ENCODE assay signal across 23 cellular contexts in genomic region chr18:65257157-65257556, GRCh38.
"Had no signal": no experiment of that assay in that cellular context is flagged by ENCODE, and none has a peak within 500 bp of the region (broad histone marks: within the 10 kb centered on the region; RNA-seq: fewer than 3 reads in every experiment).

No MANE protein-coding gene starts in this region.

- H3K36me3 Mint-ChIP-seq: activated naive CD4-positive, alpha-beta T cell treated with anti-CD3 and anti-CD28 coated beads, Interleukin-2, amount 10 ng/mL, durations not matched to agents 7 days and 5 days; brain; stimulated activated effector memory CD8-positive, alpha-beta T cell treated with anti-CD3 and anti-CD28 coated beads, Interleukin-12 subunit alpha, Interleukin-12 subunit beta, amount 100 ng/mL, for 72 hours; type B pancreatic cell had no signal

- H3K4me1 Mint-ChIP-seq: activated naive CD4-positive, alpha-beta T cell treated with anti-CD3 and anti-CD28 coated beads, Interleukin-2, amount 10 ng/mL, durations not matched to agents 7 days and 5 days; activated naive CD8-positive, alpha-beta T cell treated with anti-CD3 and anti-CD28 coated beads, Interleukin-2, amount 50 U/mL, for 24 hours; immature natural killer cell; stimulated activated effector memory CD8-positive, alpha-beta T cell treated with anti-CD3 and anti-CD28 coated beads, Interleukin-12 subunit alpha, Interleukin-12 subunit beta, amount 100 ng/mL, for 72 hours had no signal

- H3K27ac ChIP-seq: epithelial cell of prostate, ovary, sigmoid colon, stomach, testis had no signal

- H3K4me3 ChIP-seq: ovary, sigmoid colon, stomach, testis had no signal

- H3K4me1 ChIP-seq: sigmoid colon, stomach, testis had no signal

- DNase-seq: activated CD4-positive, alpha-beta T cell treated with anti-CD3 and anti-CD28 coated beads, Interleukin-2, amount 50 U/mL, for 1 hour; activated CD4-positive, CD25-positive, alpha-beta regulatory T cell treated with anti-CD3 and anti-CD28 coated beads, Interleukin-2, amount 50 U/mL, for 72 hours; activated CD8-positive, alpha-beta memory T cell treated with anti-CD3 and anti-CD28 coated beads, Interleukin-2, amount 50 U/mL, for 4 hours; activated naive CD4-positive, alpha-beta T cell treated with anti-CD3 and anti-CD28 coated beads, Interleukin-2, amount 10 ng/mL, durations not matched to agents 7 days and 5 days; activated naive CD8-positive, alpha-beta T cell treated with anti-CD3 and anti-CD28 coated beads, Interleukin-2, amount 50 U/mL, for 24 hours; activated T-cell treated with anti-CD3 and anti-CD28 coated beads, Interleukin-2, amount 50 U/mL, for 4 hours; anterior cingulate cortex; caudate nucleus; effector memory CD8-positive, alpha-beta T cell; foreskin fibroblast; immature natural killer cell; kidney glomerular epithelial cell; left ventricle myocardium superior; ovary; sigmoid colon; stimulated activated CD4-positive, alpha-beta T cell treated with anti-CD3 and anti-CD28 coated beads, Interleukin-4, amount 100 ng/mL, for 24 hours; stomach; testis had no signal

- H3K36me3 ChIP-seq: ovary, sigmoid colon, stomach had no signal

- H3K27me3 Mint-ChIP-seq: activated naive CD4-positive, alpha-beta T cell treated with anti-CD3 and anti-CD28 coated beads, Interleukin-2, amount 10 ng/mL, durations not matched to agents 7 days and 5 days; activated naive CD8-positive, alpha-beta T cell treated with anti-CD3 and anti-CD28 coated beads, Interleukin-2, amount 50 U/mL, for 24 hours; brain; effector memory CD8-positive, alpha-beta T cell; type B pancreatic cell had no signal

- H3K9me3 ChIP-seq: ovary, sigmoid colon, testis had no signal

- H3K4me3 Mint-ChIP-seq: activated naive CD4-positive, alpha-beta T cell treated with anti-CD3 and anti-CD28 coated beads, Interleukin-2, amount 10 ng/mL, durations not matched to agents 7 days and 5 days; activated naive CD8-positive, alpha-beta T cell treated with anti-CD3 and anti-CD28 coated beads, Interleukin-2, amount 50 U/mL, for 24 hours; activated T-cell treated with anti-CD3 and anti-CD28 coated beads, Interleukin-2, amount 50 U/mL, for 4 hours; brain; effector memory CD8-positive, alpha-beta T cell; immature natural killer cell; neural crest cell; stimulated activated effector memory CD8-positive, alpha-beta T cell treated with anti-CD3 and anti-CD28 coated beads, Interleukin-12 subunit alpha, Interleukin-12 subunit beta, amount 100 ng/mL, for 72 hours; type B pancreatic cell had no signal

- H3K27me3 ChIP-seq: ovary, sigmoid colon, stomach, testis had no signal

- H3K27ac Mint-ChIP-seq: activated naive CD4-positive, alpha-beta T cell treated with anti-CD3 and anti-CD28 coated beads, Interleukin-2, amount 10 ng/mL, durations not matched to agents 7 days and 5 days; activated naive CD8-positive, alpha-beta T cell treated with anti-CD3 and anti-CD28 coated beads, Interleukin-2, amount 50 U/mL, for 24 hours; brain; effector memory CD8-positive, alpha-beta T cell; immature natural killer cell; stimulated activated effector memory CD8-positive, alpha-beta T cell treated with anti-CD3 and anti-CD28 coated beads, Interleukin-12 subunit alpha, Interleukin-12 subunit beta, amount 100 ng/mL, for 72 hours; type B pancreatic cell had no signal

- H3K9me3 Mint-ChIP-seq: brain, neural crest cell, type B pancreatic cell had no signal
